9 cellular contexts compared by ENCODE assay signal in genomic region chr1:112803906-112804762, GRCh38.
DNase-seq lines count a peak whose midpoint lies in the region; ATAC-seq and TF ChIP-seq lines count a peak whose summit lies in the region.
"Had no signal": no experiment of that assay in that cellular context is flagged by ENCODE, and none has a peak within 500 bp of the region (broad histone marks: within the 10 kb centered on the region; RNA-seq: fewer than 3 reads in every experiment).

No MANE protein-coding gene starts in this region.

- no peaks in the 10 kb centered on the region for H3K36me3 Mint-ChIP-seq in CD4-positive, alpha-beta memory T cell

- no peaks in the 10 kb centered on the region for H3K9me3 Mint-ChIP-seq in CD4-positive, alpha-beta memory T cell

- H3K27ac Mint-ChIP-seq in CD4-positive, alpha-beta memory T cell: no peak overlapping the region

- no peaks in the 10 kb centered on the region for H3K4me1 ChIP-seq in CD4-positive, alpha-beta memory T cell (ENCODE audit: insufficient read depth, low read length)
- peaks cover 2% of the 10 kb centered on the region for H3K4me1 ChIP-seq in adipocyte (ENCODE audit: control insufficient read depth, insufficient read depth, low read length)
- no peaks in the 10 kb centered on the region for H3K4me1 ChIP-seq in left ventricle myocardium inferior

- in situ Hi-C loops in SK-MEL-5 (cut with HindIII; ENCODE audit: low pct_unique_long_range_greater_than_20kb, low sequenced_read_pairs): no loop called here

- H3K36me3 ChIP-seq in CD4-positive, alpha-beta memory T cell (ENCODE audit: insufficient read depth, low read length): no peaks in the 10 kb centered on the region
- no peaks in the 10 kb centered on the region for H3K36me3 ChIP-seq in adipocyte (ENCODE audit: control insufficient read depth, insufficient read depth, low read length, severe bottlenecking)
- no peaks in the 10 kb centered on the region for H3K36me3 ChIP-seq in left ventricle myocardium inferior

- no peaks in the 10 kb centered on the region for H3K27me3 ChIP-seq in CD4-positive, alpha-beta memory T cell (ENCODE audit: insufficient read depth, low read length)
- H3K27me3 ChIP-seq in adipocyte (replicated peaks; ENCODE audit: control insufficient read depth, insufficient read depth, low read length) (peaks cover 7% of the 10 kb centered on the region), left ventricle myocardium inferior (ENCODE audit: low read depth) (no peaks in the 10 kb centered on the region)

- no peak overlapping the region for H3K9ac ChIP-seq in adipocyte (ENCODE audit: low read length)

- peak; percentile 92 for TF ChIP-seq CTCF in LNCAP (IDR thresholded peaks at IDR 0.05)
- TF ChIP-seq CTCF in left ventricle myocardium inferior (IDR thresholded peaks at IDR 0.05; ENCODE audit: borderline replicate concordance): peak; percentile 78

- CTCF ChIA-PET in CD4-positive, alpha-beta memory T cell (lab: Charles Lee; ENCODE audit: partially characterized antibody): interaction anchor here (0.6 to 5.0 kb wide), 5 partner anchors 10 to 86 kb away, joined by 3 to 47 read pairs (median 4); partner anchors contain the start of gene PPM1J

- H3K27ac ChIP-seq in CD4-positive, alpha-beta memory T cell (ENCODE audit: low read depth, low read length): no peak overlapping the region
- no peak overlapping the region for H3K27ac ChIP-seq in left ventricle myocardium inferior (replicated peaks)
- H3K27ac ChIP-seq: SK-N-MC had no signal

- POLR2A ChIA-PET in CD4-positive, alpha-beta memory T cell (lab: Charles Lee; ENCODE audit: partially characterized antibody): interaction anchor here (1.0 kb wide), 1 partner anchor 88 kb away, joined by 4 read pairs; no protein-coding TSS in a partner anchor

- H3K4me3 Mint-ChIP-seq in CD4-positive, alpha-beta memory T cell: no peak overlapping the region

- peak in 4 of 5 donors; percentile 15 to 25 (median 22) for DNase-seq in CD4-positive, alpha-beta memory T cell
- DNase-seq in SK-MEL-5 (ENCODE audit: low read depth, low spot score) (peak; percentile 80), adipocyte (ENCODE audit: low read depth) (peak; percentile 81), left ventricle myocardium inferior (peak; percentile 52), renal cortical epithelial cell (ENCODE audit: low read depth) (peak; percentile 40)
- no peak for DNase-seq in effector CD8-positive, alpha-beta T cell (lab: John Stamatoyannopoulos, UW)

- intact Hi-C loops in CD4-positive, alpha-beta memory T cell (cut with micrococcal nuclease): loop anchor here (1.0 to 10.0 kb wide), 2 partner anchors 88 to 241 kb away; no protein-coding TSS in a partner anchor
- intact Hi-C loops in left ventricle myocardium inferior (cut with micrococcal nuclease): loop anchor here (5.0 kb wide), 1 partner anchor 87 kb away; the partner anchor contains the start of gene PPM1J

- no peaks in the 10 kb centered on the region for H3K9me3 ChIP-seq in CD4-positive, alpha-beta memory T cell (ENCODE audit: control insufficient read depth in 1 of 2, low read length in 2 of 2)
- H3K9me3 ChIP-seq in adipocyte (ENCODE audit: control insufficient read depth, low read length) (no peaks in the 10 kb centered on the region), left ventricle myocardium inferior (replicated peaks) (no peaks in the 10 kb centered on the region)

- no peak overlapping the region for H3K4me3 ChIP-seq in CD4-positive, alpha-beta memory T cell (ENCODE audit: low read length in 2 of 2)
- H3K4me3 ChIP-seq in adipocyte (ENCODE audit: low read length) (no peak overlapping the region), left ventricle myocardium inferior (no peak overlapping the region)
- H3K4me3 ChIP-seq: SK-N-MC had no signal

- peak; percentile 76 for ATAC-seq in GM19438 (IDR thresholded peaks at IDR 0.05; ENCODE audit: low read depth, unreplicated experiment)

- H3K4me1 Mint-ChIP-seq in CD4-positive, alpha-beta memory T cell: no peaks in the 10 kb centered on the region

- H3K27me3 Mint-ChIP-seq in CD4-positive, alpha-beta memory T cell: peaks cover 0 to 3% of the 10 kb centered on the region in 2 donors
